ENCODE assay signal across 11 cellular contexts in the genomic region with DNA sequence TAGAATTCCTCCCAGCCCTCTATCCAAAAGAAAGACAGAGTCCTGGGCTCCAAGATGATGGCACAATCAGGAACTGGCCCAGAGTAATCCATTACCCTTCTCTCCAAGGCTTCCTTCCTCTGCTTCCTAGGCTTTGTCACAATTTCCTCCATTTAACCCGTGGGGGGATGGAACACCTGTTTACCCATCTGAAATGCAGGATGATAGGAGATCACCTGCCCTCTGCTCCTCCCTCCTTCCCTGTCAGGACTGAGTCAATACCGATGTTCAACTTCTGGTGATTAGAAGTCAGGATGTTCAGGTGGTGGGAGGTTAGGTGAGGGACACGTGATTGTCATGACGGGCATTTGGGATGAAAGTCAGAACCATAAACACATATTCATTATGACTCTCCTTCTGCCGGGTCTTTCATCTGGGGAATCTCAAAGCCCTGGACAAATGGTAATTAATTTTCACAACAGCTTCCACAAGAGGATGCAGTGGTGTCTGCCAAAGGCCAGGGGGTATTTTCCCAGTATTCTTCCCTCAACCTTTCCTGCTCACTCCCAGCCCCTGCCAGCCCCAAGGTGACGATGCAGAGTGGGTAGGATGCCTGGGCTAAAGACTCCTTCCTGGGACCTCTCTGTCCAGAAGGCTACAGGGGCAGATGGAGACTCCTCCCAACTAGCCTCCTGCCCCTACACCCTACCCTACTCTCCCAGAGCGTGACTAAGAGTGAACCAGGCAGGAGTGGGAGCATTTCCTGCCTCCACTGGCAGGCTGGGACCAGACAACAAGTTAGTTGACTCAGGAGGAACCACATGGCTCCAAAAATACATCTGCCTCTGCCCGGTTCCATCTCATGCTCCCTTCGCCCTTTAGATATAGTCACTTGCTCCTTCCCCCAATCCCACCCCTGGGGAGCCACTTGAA. TPM values are rescaled to one million over a fixed set of nuclear protein-coding genes. Genes with fewer than 3 reads are reported as not detected.
DNase-seq lines count a peak whose midpoint lies in the region; ATAC-seq, FAIRE-seq and TF ChIP-seq lines count a peak whose summit lies in the region.
"Had no signal": no experiment of that assay in that cellular context is flagged by ENCODE, and none has a peak within 500 bp of the region (broad histone marks: within the 10 kb centered on the region; RNA-seq: fewer than 3 reads in every experiment).

No MANE protein-coding gene starts in this region.

- TF ChIP-seq POLR2A in IMR-90 (IDR thresholded peaks at IDR 0.05; ENCODE audit: low read depth, low read length) = peak; percentile 71
- no peak; the same call in 1 of the 2 replicates for TF ChIP-seq POLR2A in GM12891 (IDR thresholded peaks at IDR 0.05; ENCODE audit: low read depth, low read length)
- TF ChIP-seq POLR2A in uterus (IDR thresholded peaks at IDR 0.05) = no peak

- no peak for TF ChIP-seq CTCF in IMR-90 (conservative IDR thresholded peaks at IDR 0.05; ENCODE audit: low read depth, low read length)
- TF ChIP-seq CTCF in uterus (IDR thresholded peaks at IDR 0.05) = no peak

- no peak for FAIRE-seq in GM12891 (lab: Jason Lieb, UNC)

- H3K4me1 Mint-ChIP-seq in activated T-helper 2 cell treated with anti-CD3 and anti-CD28 coated beads, Interferon-gamma antibody, Interleukin-2, Interleukin-4, amounts not matched to agents 10 μg/mL and 5 μg/mL and 100 μg/mL, durations not matched to agents 14 hours and 24 hours and 36 hours (ENCODE audit: low read depth) = peaks cover 68% of the 10 kb centered on the region

- H3K36me3 Mint-ChIP-seq in activated T-helper 2 cell treated with anti-CD3 and anti-CD28 coated beads, Interferon-gamma antibody, Interleukin-2, Interleukin-4, amounts not matched to agents 10 μg/mL and 5 μg/mL and 100 μg/mL, durations not matched to agents 14 hours and 24 hours and 36 hours (ENCODE audit: low read depth) = peaks cover 33% of the 10 kb centered on the region

- H3K4me1 ChIP-seq in IMR-90 (ENCODE audit: control insufficient read depth, insufficient read depth, low read length) (peaks cover 21% of the 10 kb centered on the region), mesenchymal stem cell (ENCODE audit: control insufficient read depth, insufficient read depth, low read depth, low read length) (peaks cover 22% of the 10 kb centered on the region), uterus (no peaks in the 10 kb centered on the region)

- CTCF ChIA-PET in IMR-90 (lab: Yijun Ruan, JAX) = interaction anchor here (0.6 kb wide), 1 partner anchor 44 kb away, joined by 4 read pairs; no protein-coding TSS in a partner anchor

- WGBS in IMR-90 (ENCODE audit: extremely low coverage in 2 of 2, insufficient read length in 1 of 2), 2 experiments = no CpG with 5 or more reads among the region's 9 CpGs
- WGBS in mesenchymal stem cell = 44% methylated on average over 5 of the region's 9 CpGs

- H2BK5ac ChIP-seq in IMR-90 (ENCODE audit: low read depth, low read length, poor library complexity, severe bottlenecking) = no peak overlapping the region
- H2BK5ac ChIP-seq in mesenchymal stem cell (ENCODE audit: low read depth, low read length, poor library complexity, severe bottlenecking) = no peak overlapping the region

- H3K9me3 Mint-ChIP-seq in activated T-helper 2 cell treated with anti-CD3 and anti-CD28 coated beads, Interferon-gamma antibody, Interleukin-2, Interleukin-4, amounts not matched to agents 10 μg/mL and 5 μg/mL and 100 μg/mL, durations not matched to agents 14 hours and 24 hours and 36 hours = no peaks in the 10 kb centered on the region

- peaks cover 43% of the 10 kb centered on the region for H3K9me1 ChIP-seq in IMR-90 (ENCODE audit: insufficient read depth, low read length)

- peak overlapping the region; percentile 60 for H2BK120ac ChIP-seq in IMR-90 (ENCODE audit: low read depth, low read length)
- H2BK120ac ChIP-seq in mesenchymal stem cell (ENCODE audit: low read depth, low read length) = no peak overlapping the region

- no peak overlapping the region for H3K4me3 ChIP-seq in IMR-90 (ENCODE audit: insufficient read depth, low read depth, low read length)
- H3K4me3 ChIP-seq in mesenchymal stem cell (ENCODE audit: insufficient read depth in 1 of 2, low read depth in 1 of 2, low read length in 2 of 2) = no peak overlapping the region
- H3K4me3 ChIP-seq in uterus = no peak overlapping the region

- H3K27me3 ChIP-seq in IMR-90 (ENCODE audit: control insufficient read depth, insufficient read depth, low read length) = no peaks in the 10 kb centered on the region
- H3K27me3 ChIP-seq in mesenchymal stem cell (ENCODE audit: control insufficient read depth in 1 of 2, insufficient read depth in 1 of 2, low read length in 2 of 2) = no peaks in the 10 kb centered on the region
- H3K27me3 ChIP-seq in uterus = no peaks in the 10 kb centered on the region

- H3K4ac ChIP-seq in IMR-90 (ENCODE audit: low read depth, low read length) = peak overlapping the region; percentile 72
- H3K4ac ChIP-seq in mesenchymal stem cell (ENCODE audit: low read depth in 1 of 2, low read length in 2 of 2) = no peak overlapping the region

- H3K9ac ChIP-seq in IMR-90 (ENCODE audit: low read depth, low read length) (no peak overlapping the region), mesenchymal stem cell (ENCODE audit: low read length) (peak overlapping the region; percentile 64)

- H3K27ac Mint-ChIP-seq in activated T-helper 2 cell treated with anti-CD3 and anti-CD28 coated beads, Interferon-gamma antibody, Interleukin-2, Interleukin-4, amounts not matched to agents 10 μg/mL and 5 μg/mL and 100 μg/mL, durations not matched to agents 14 hours and 24 hours and 36 hours = peak overlapping the region; percentile 28

- intact Hi-C loops in IMR-90 (cut with micrococcal nuclease) = no loop called here
- intact Hi-C loops in activated T-helper 2 cell treated with anti-CD3 and anti-CD28 coated beads, Interferon-gamma antibody, Interleukin-2, Interleukin-4, amounts not matched to agents 10 μg/mL and 5 μg/mL and 100 μg/mL, durations not matched to agents 14 hours and 24 hours and 36 hours (cut with micrococcal nuclease) = no loop called here
- intact Hi-C loops in uterus (cut with DNase I; ENCODE audit: low total_unique reads) = no loop called here

- no peak for TF ChIP-seq RAD21 in IMR-90 (IDR thresholded peaks at IDR 0.05; ENCODE audit: low read length)

- H3K9me3 ChIP-seq in IMR-90 (ENCODE audit: control insufficient read depth, insufficient read depth, low read length) (no peaks in the 10 kb centered on the region), mesenchymal stem cell (ENCODE audit: control insufficient read depth, low read length) (no peaks in the 10 kb centered on the region), uterus (no peaks in the 10 kb centered on the region)

- H3K56ac ChIP-seq in IMR-90 (ENCODE audit: extremely low read depth, insufficient read depth, low read length) = no peak overlapping the region

- in situ Hi-C loops in IMR-90 (cut with MboI; ENCODE audit: low sequenced_read_pairs) = no loop called here

- H2AK9ac ChIP-seq in IMR-90 (replicated peaks; ENCODE audit: low read depth, low read length, poor library complexity) = no peak overlapping the region

- H3K18ac ChIP-seq in IMR-90 (ENCODE audit: low read depth, low read length) (no peak overlapping the region), mesenchymal stem cell (ENCODE audit: low read depth in 1 of 2, low read length in 2 of 2) (no peak overlapping the region)

- H2BK15ac ChIP-seq in IMR-90 (ENCODE audit: low read depth, low read length) (peak overlapping the region; percentile 84; the same call in 1 of the 3 replicates), mesenchymal stem cell (ENCODE audit: low read depth, poor library complexity, severe bottlenecking) (no peak overlapping the region)

- peak overlapping the region; percentile 86 for H2BK20ac ChIP-seq in IMR-90 (ENCODE audit: low read depth, low read length)

- H2AK5ac ChIP-seq in IMR-90 (ENCODE audit: low read depth, low read length) (peak overlapping the region; percentile 91), mesenchymal stem cell (ENCODE audit: low read length, severe bottlenecking) (no peak overlapping the region)

- BruUV-seq in IMR-90 (replicated peaks; lab: Mats Ljungman, UMichigan) = no TSS peak

- H3K23ac ChIP-seq in IMR-90 (ENCODE audit: low read depth, low read length) (peak overlapping the region; percentile 20; the same call in 1 of the 2 replicates), mesenchymal stem cell (ENCODE audit: low read length in 2 of 2) (no peak overlapping the region)

- H3K27me3 Mint-ChIP-seq in activated T-helper 2 cell treated with anti-CD3 and anti-CD28 coated beads, Interferon-gamma antibody, Interleukin-2, Interleukin-4, amounts not matched to agents 10 μg/mL and 5 μg/mL and 100 μg/mL, durations not matched to agents 14 hours and 24 hours and 36 hours (ENCODE audit: low read depth) = no peaks in the 10 kb centered on the region

- peak overlapping the region; percentile 69 for H2AFZ ChIP-seq in IMR-90 (replicated peaks; ENCODE audit: low read length, poor library complexity)
- H2AFZ ChIP-seq in mesenchymal stem cell (ENCODE audit: low read depth, low read length) = no peak overlapping the region

- H3K36me3 ChIP-seq in IMR-90 (ENCODE audit: control insufficient read depth, insufficient read depth, low read length) (no peaks in the 10 kb centered on the region), mesenchymal stem cell (ENCODE audit: control insufficient read depth in 1 of 2, insufficient read depth in 2 of 2, low read depth in 1 of 2, low read length in 2 of 2) (peaks cover 0 to 21% of the 10 kb centered on the region in 2 experiments), uterus (no peaks in the 10 kb centered on the region)

- H3K4me2 ChIP-seq in IMR-90 (ENCODE audit: low read depth, low read length) (no peak overlapping the region), mesenchymal stem cell (ENCODE audit: low read length, poor library complexity, severe bottlenecking) (no peak overlapping the region)

- POLR2A ChIA-PET in IMR-90 (lab: Charles Lee; ENCODE audit: unreplicated experiment) = no interaction called here

- ATAC-seq in IMR-90 (ENCODE audit: low read depth) = peak; percentile 54
- ATAC-seq in HG02759 (IDR thresholded peaks at IDR 0.05; ENCODE audit: unreplicated experiment) = no peak

- no peak overlapping the region for H3K27ac ChIP-seq in IMR-90 (ENCODE audit: insufficient read depth, low read length)
- no peak overlapping the region for H3K27ac ChIP-seq in mesenchymal stem cell (ENCODE audit: low read length, poor library complexity, severe bottlenecking)
- no peak overlapping the region for H3K27ac ChIP-seq in uterus

- dilution Hi-C loops in IMR-90 (cut with HindIII; ENCODE audit: low sequenced_read_pairs, unreplicated experiment) = no loop called here

- H4K91ac ChIP-seq in IMR-90 (ENCODE audit: insufficient read depth, low read depth, low read length) = no peak overlapping the region; the same call in 1 of the 2 replicates
- no peak overlapping the region for H4K91ac ChIP-seq in mesenchymal stem cell (ENCODE audit: low read length)

- H3K4me3 Mint-ChIP-seq in activated T-helper 2 cell treated with anti-CD3 and anti-CD28 coated beads, Interferon-gamma antibody, Interleukin-2, Interleukin-4, amounts not matched to agents 10 μg/mL and 5 μg/mL and 100 μg/mL, durations not matched to agents 14 hours and 24 hours and 36 hours (ENCODE audit: low read depth) = no peak overlapping the region

- H4K5ac ChIP-seq in IMR-90 (ENCODE audit: low read depth, low read length) = no peak overlapping the region; the same call in 1 of the 2 replicates

- H4K20me1 ChIP-seq in IMR-90 (ENCODE audit: insufficient read depth, low read length) = peaks cover 7% of the 10 kb centered on the region; the same call in 1 of the 2 replicates

- DNase-seq in COLO668 (lab: John Stamatoyannopoulos, UW; ENCODE audit: unreplicated experiment) (peak; percentile 16), IMR-90 (peak; percentile 80), mesenchymal stem cell (peak; percentile 50), GM12891 (ENCODE audit: insufficient read length, low spot score) (no peak), uterus (no peak)
- no peak for DNase-seq in activated T-helper 2 cell treated with anti-CD3 and anti-CD28 coated beads, Interferon-gamma antibody, Interleukin-2, Interleukin-4, amounts not matched to agents 10 μg/mL and 5 μg/mL and 100 μg/mL, durations not matched to agents 14 hours and 24 hours and 36 hours (ENCODE audit: low spot score)
- DNase-seq: cortex of kidney, hippocampal formation, midbrain, RPMI8226 had no signal

- H3K79me1 ChIP-seq in IMR-90 (ENCODE audit: low read depth in 1 of 2, low read length in 2 of 2) (peaks cover 0 to 34% of the 10 kb centered on the region in 2 experiments; a peak in 2 of 4 replicates), mesenchymal stem cell (replicated peaks; ENCODE audit: low read length, poor library complexity, severe bottlenecking) (peaks cover 1% of the 10 kb centered on the region)

- H4K8ac ChIP-seq in IMR-90 (ENCODE audit: low read depth in 2 of 2, low read length in 2 of 2) = 0 out of 4 replicates have a peak overlapping the region, but pooled peaks of 1 of the 2 experiments have one; percentile 11
- no peak overlapping the region for H4K8ac ChIP-seq in mesenchymal stem cell (ENCODE audit: low read length)

- H3K14ac ChIP-seq in IMR-90 (replicated peaks; ENCODE audit: low read depth, low read length) (peak overlapping the region; percentile 58; the same call in 1 of the 2 replicates), mesenchymal stem cell (ENCODE audit: low read length in 2 of 2) (no peak overlapping the region)

- H2BK12ac ChIP-seq in mesenchymal stem cell (ENCODE audit: low read length in 2 of 2) = no peak overlapping the region

RNA-seq across cellular contexts. Expression of a gene that starts 27.9 kb away (rescaled TPM):
- 42.1 and 55.3 TPM in 2 replicates for total RNA-seq in IMR-90 (2012; rRNA removed)
- 48.1 and 61.5 TPM in 2 replicates for polyA plus RNA-seq in IMR-90 (2012; rRNA removed)
- polyA plus RNA-seq in IMR-90 (2012; cell fraction: cytosol; rRNA removed) = 39.0 and 110 TPM in 2 replicates
- 239 and 414 TPM in 2 replicates for polyA plus RNA-seq in IMR-90 (2012; cell fraction: nucleus; rRNA removed; ENCODE audit: low replicate concordance)
- total RNA-seq in activated T-helper 2 cell treated with anti-CD3 and anti-CD28 coated beads, Interferon-gamma antibody, Interleukin-2, Interleukin-4, amounts not matched to agents 10 μg/mL and 5 μg/mL and 100 μg/mL, durations not matched to agents 14 hours and 24 hours and 36 hours = 84.3 and 86.2 TPM in 2 replicates
- polyA plus RNA-seq in mesenchymal stem cell (2013, experiment 1 of 2) = 4.4 TPM
- 4.4 TPM for polyA plus RNA-seq in mesenchymal stem cell (2013, experiment 2 of 2)
- polyA plus RNA-seq in GM12891 (2012; ENCODE audit: low read depth, missing spikeins) = 60.6 TPM
- 100 to 1,000 TPM in 1 of 4 donors, 10 to 100 TPM in 3; 10.4 to 112 (median 17.5) TPM for total RNA-seq in uterus

RNA-seq across cellular contexts. Expression of a gene that starts 41.9 kb away (rescaled TPM):
- total RNA-seq in IMR-90 (2012; rRNA removed) (15.2 and 30.0 TPM in 2 replicates), uterus (10 to 100 TPM; 12.4 to 45.3 (median 39.3) TPM)
- 11.7 and 15.0 TPM in 2 replicates for polyA plus RNA-seq in IMR-90 (2012; rRNA removed)
- 1.3 and 2.1 TPM in 2 replicates for polyA plus RNA-seq in IMR-90 (2012; cell fraction: cytosol; rRNA removed)
- polyA plus RNA-seq in IMR-90 (2012; cell fraction: nucleus; rRNA removed; ENCODE audit: low replicate concordance) = 0.76 and 5.6 TPM in 2 replicates
- 78.4 and 78.8 TPM in 2 replicates for total RNA-seq in activated T-helper 2 cell treated with anti-CD3 and anti-CD28 coated beads, Interferon-gamma antibody, Interleukin-2, Interleukin-4, amounts not matched to agents 10 μg/mL and 5 μg/mL and 100 μg/mL, durations not matched to agents 14 hours and 24 hours and 36 hours
- polyA plus RNA-seq in mesenchymal stem cell (2013, experiment 1 of 2) = 19.1 TPM
- 19.0 TPM for polyA plus RNA-seq in mesenchymal stem cell (2013, experiment 2 of 2)
- polyA plus RNA-seq in GM12891 (2012; ENCODE audit: low read depth, missing spikeins) = 30.3 TPM

Comparison
In these comparisons a context has a peak if more than half of its experiments do, and no peak if none do; other contexts are left out.
1. DNase-seq: peak in COLO668 (single experiment), IMR-90 (single experiment) and mesenchymal stem cell (single experiment); none in activated T-helper 2 cell treated with anti-CD3 and anti-CD28 coated beads, Interferon-gamma antibody, Interleukin-2, Interleukin-4, amounts not matched to agents 10 μg/mL and 5 μg/mL and 100 μg/mL, durations not matched to agents 14 hours and 24 hours and 36 hours (single experiment), GM12891 (single experiment) and uterus (0 of 2).